In the genomic region with DNA sequence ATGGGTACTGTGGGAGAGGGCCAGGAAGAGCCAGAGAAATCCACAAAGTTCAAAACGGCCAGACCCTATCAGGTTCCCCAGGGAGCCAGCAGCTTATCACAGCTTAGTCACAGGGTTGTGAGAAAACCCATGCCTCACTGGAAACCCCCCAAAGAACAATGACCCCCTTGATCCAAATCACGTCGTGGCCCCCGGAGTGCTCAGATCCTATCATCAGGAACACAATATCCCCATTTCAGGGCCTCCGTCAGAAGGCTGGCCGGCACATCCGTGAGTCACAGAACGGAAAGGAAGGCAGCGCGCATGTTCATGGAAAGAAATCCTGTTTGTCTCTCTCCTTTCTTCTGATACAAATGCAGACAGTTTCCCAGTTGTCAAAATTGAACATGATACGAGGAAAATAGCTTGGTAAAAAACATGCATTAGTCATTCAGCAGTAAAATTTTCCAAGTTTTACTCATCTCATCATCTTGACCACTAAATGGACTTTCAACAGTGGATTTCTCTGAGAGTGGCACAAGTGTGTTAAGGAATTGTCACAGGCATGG, we compare ENCODE assay signal across 8 cellular contexts.
DNase-seq lines count a peak whose midpoint lies in the region; ATAC-seq and TF ChIP-seq lines count a peak whose summit lies in the region.

No MANE protein-coding gene starts in this region.

- no peak for ATAC-seq in HCT116
- peak; percentile 62 for ATAC-seq in left lung
- no peak for ATAC-seq in GM21737 (IDR thresholded peaks at IDR 0.05; ENCODE audit: unreplicated experiment)
- ATAC-seq in GM18867 (IDR thresholded peaks at IDR 0.05; ENCODE audit: unreplicated experiment), result no peak
- no peak for ATAC-seq in HG02759 (IDR thresholded peaks at IDR 0.05; ENCODE audit: unreplicated experiment)

- H3K9ac ChIP-seq in HCT116 (ENCODE audit: low read length), result no peak overlapping the region

- H3K4me3 ChIP-seq in HCT116 (replicated peaks in 1 of 2; ENCODE audit: low read depth in 1 of 2, low read length in 2 of 2) (no peak overlapping the region), breast epithelium (no peak overlapping the region), left lung (no peak overlapping the region), suprapubic skin (no peak overlapping the region)

- no peaks in the 10 kb centered on the region for H3K9me3 ChIP-seq in HCT116 (ENCODE audit: control insufficient read depth in 1 of 2, insufficient read depth in 1 of 2, low read depth in 1 of 2, low read length in 2 of 2)
- H3K9me3 ChIP-seq in breast epithelium, result peaks cover 0 to 5% of the 10 kb centered on the region in 2 donors
- H3K9me3 ChIP-seq in left lung, result peaks cover 0 to 7% of the 10 kb centered on the region in 2 donors
- H3K9me3 ChIP-seq in suprapubic skin, result no peaks in the 10 kb centered on the region

- H3K36me3 ChIP-seq in HCT116 (ENCODE audit: control insufficient read depth in 1 of 2, insufficient read depth in 2 of 2, low read length in 2 of 2) (no peaks in the 10 kb centered on the region), breast epithelium (no peaks in the 10 kb centered on the region), left lung (no peaks in the 10 kb centered on the region), suprapubic skin (no peaks in the 10 kb centered on the region)

- no peaks in the 10 kb centered on the region for H3K9me2 ChIP-seq in HCT116 (ENCODE audit: insufficient read depth)

- TF ChIP-seq EP300 in suprapubic skin (IDR thresholded peaks at IDR 0.05), result no peak

- peak overlapping the region; percentile 18 for H2AFZ ChIP-seq in HCT116 (ENCODE audit: low read depth, low read length, poor library complexity, severe bottlenecking)

- POLR2A ChIA-PET in HCT116 (lab: Charles Lee), result interaction anchor here (1.1 kb wide), 1 partner anchor 9 kb away, joined by 4 read pairs; no protein-coding TSS in a partner anchor

- H4K20me1 ChIP-seq in HCT116 (ENCODE audit: insufficient read depth), result no peaks in the 10 kb centered on the region

- 21% methylated on average over 11 of the region's 11 CpGs for WGBS in suprapubic skin

- no peaks in the 10 kb centered on the region for H3K79me2 ChIP-seq in HCT116 (ENCODE audit: insufficient read depth, low read length)

- TF ChIP-seq CTCF in HCT116 (IDR thresholded peaks at IDR 0.05 in 2 of 3, conservative IDR thresholded peaks at IDR 0.05 in 1 of 3; ENCODE audit: borderline replicate concordance in 1 of 3, insufficient read depth in 1 of 3, low read depth in 2 of 3, low read length in 2 of 3) (no peak), breast epithelium (IDR thresholded peaks at IDR 0.05) (no peak), left lung (IDR thresholded peaks at IDR 0.05) (no peak), suprapubic skin (IDR thresholded peaks at IDR 0.05) (no peak)

- intact Hi-C loops in HCT116 (cut with micrococcal nuclease), result no loop called here
- intact Hi-C loops in breast epithelium (cut with DNase I; ENCODE audit: low total_unique reads), result no loop called here
- intact Hi-C loops in left lung (cut with DNase I), result no loop called here

- CTCF ChIA-PET in HCT116 (lab: Charles Lee), result no interaction called here

- H3K4me2 ChIP-seq in HCT116 (ENCODE audit: low read length), result peak overlapping the region; percentile 47

- no peak for TF ChIP-seq RAD21 in HCT116 (IDR thresholded peaks at IDR 0.05; ENCODE audit: low read depth)

- TF ChIP-seq POLR2A in HCT116 (IDR thresholded peaks at IDR 0.05; ENCODE audit: borderline replicate concordance, extremely low read depth, insufficient read depth, insufficient read length) (no peak), breast epithelium (IDR thresholded peaks at IDR 0.05) (no peak), suprapubic skin (IDR thresholded peaks at IDR 0.05) (no peak)

- RAD21 ChIA-PET in HCT116 (lab: Charles Lee; ENCODE audit: low non-redundant PET in 1 of 2, low total read pairs in 2 of 2, uncharacterized antibody in 2 of 2, unreplicated experiment in 2 of 2), result no interaction called here

- no peak overlapping the region for H3K27ac ChIP-seq in HCT116 (ENCODE audit: low read depth, low read length)
- peak overlapping the region; percentile 62 to 65 for H3K27ac ChIP-seq in breast epithelium
- peak overlapping the region; percentile 37 to 71 for H3K27ac ChIP-seq in left lung
- peak overlapping the region; percentile 78 for H3K27ac ChIP-seq in suprapubic skin

- H3K27me3 ChIP-seq in HCT116 (ENCODE audit: insufficient read depth, low read length) (no peaks in the 10 kb centered on the region), breast epithelium (no peaks in the 10 kb centered on the region), left lung (peaks cover 0 to 17% of the 10 kb centered on the region in 2 donors), suprapubic skin (no peaks in the 10 kb centered on the region)

- DNase-seq in HCT116 (ENCODE audit: low read depth, low spot score), result no peak
- DNase-seq in breast epithelium (ENCODE audit: low spot score in 2 of 2), result no peak
- no peak for DNase-seq in left lung
- DNase-seq in suprapubic skin (ENCODE audit: low spot score in 2 of 2), result peak in 1 of 2 donors; percentile 83
- DNase-seq in NAMALWA (ENCODE audit: low spot score), result no peak

- no TSS peak for BruUV-seq in HCT116 (replicated peaks; lab: Mats Ljungman, UMichigan)

- peaks cover 0 to 18% of the 10 kb centered on the region in 2 experiments; a peak in 2 of 4 replicates for H3K4me1 ChIP-seq in HCT116 (ENCODE audit: control insufficient read depth in 1 of 2, insufficient read depth in 2 of 2, low read length in 2 of 2)
- H3K4me1 ChIP-seq in breast epithelium, result no peaks in the 10 kb centered on the region
- no peaks in the 10 kb centered on the region for H3K4me1 ChIP-seq in left lung
- H3K4me1 ChIP-seq in suprapubic skin, result peaks cover 24% of the 10 kb centered on the region

TF ChIP-seq in HCT116, 20 proteins besides CTCF, POLR2A, EP300 and RAD21:
- TF ChIP-seq FOSL1 (IDR thresholded peaks at IDR 0.05; ENCODE audit: low read depth) (peak; percentile 25; the same call in 1 of the 2 replicates), CEBPB (IDR thresholded peaks at IDR 0.05; ENCODE audit: low read depth) (no peak)
TF ChIP-seq in HCT116: peak in this region for 1.
